Comparison of ENCODE assay signal across 34 cellular contexts in genomic region chr6:126344181-126344580, GRCh38. TPM values are rescaled to one million over a fixed set of nuclear protein-coding genes. Genes with fewer than 3 reads are reported as not detected.
"Had no signal": no experiment of that assay in that cellular context is flagged by ENCODE, and none has a peak within 500 bp of the region (broad histone marks: within the 10 kb centered on the region; RNA-seq: fewer than 3 reads in every experiment).

No MANE protein-coding gene starts in this region.

- H3K4me3 Mint-ChIP-seq: activated B cell treated with CpG ODN at 0.5 μM for 24 hours; activated CD4-positive, alpha-beta memory T cell treated with anti-CD3 and anti-CD28 coated beads for 36 hours; activated CD8-positive, alpha-beta memory T cell treated with anti-CD3 and anti-CD28 coated beads, Interleukin-2, amount 10 ng/mL, durations not matched to agents 7 days and 5 days; activated CD8-positive, alpha-beta T cell treated with anti-CD3 and anti-CD28 coated beads, Interleukin-2, amount 10 ng/mL, durations not matched to agents 7 days and 5 days; activated naive CD4-positive, alpha-beta T cell treated with anti-CD3 and anti-CD28 coated beads for 36 hours; activated naive CD4-positive, alpha-beta T cell treated with anti-CD3 and anti-CD28 coated beads, Interleukin-2, amount 50 U/mL, for 24 hours; activated naive CD8-positive, alpha-beta T cell treated with anti-CD3 and anti-CD28 coated beads for 36 hours; activated naive CD8-positive, alpha-beta T cell treated with anti-CD3 and anti-CD28 coated beads, Interleukin-2, amount 50 U/mL, for 24 hours; activated T-helper 1 cell treated with anti-CD3 and anti-CD28 coated beads, Interleukin-12 subunit alpha, Interleukin-12 subunit beta, Interleukin-2, Interleukin-4 antibody, amounts not matched to agents 30 ng/mL and 10 ng/mL and 1 ng/mL, durations not matched to agents 14 hours and 24 hours and 36 hours; T-helper 17 cell; T-helper 2 cell treated with Interferon-gamma antibody and Interleukin-4, amounts not matched to agents 5 μg/mL and 100 μg/mL, for 36 hours had no signal

- H3K36me3 Mint-ChIP-seq: activated CD4-positive, alpha-beta memory T cell treated with anti-CD3 and anti-CD28 coated beads for 36 hours; activated naive CD4-positive, alpha-beta T cell treated with anti-CD3 and anti-CD28 coated beads, Interleukin-2, amount 50 U/mL, for 24 hours; activated naive CD8-positive, alpha-beta T cell treated with anti-CD3 and anti-CD28 coated beads for 36 hours had no signal

- H3K4me3 ChIP-seq: adrenal gland, body of pancreas, cardiac muscle cell, colonic mucosa, gastrocnemius medialis, heart left ventricle had no signal

- H3K27me3 Mint-ChIP-seq: activated B cell treated with CpG ODN at 0.5 μM for 24 hours; activated CD4-positive, alpha-beta memory T cell treated with anti-CD3 and anti-CD28 coated beads for 36 hours; activated CD8-positive, alpha-beta memory T cell treated with anti-CD3 and anti-CD28 coated beads, Interleukin-2, amount 10 ng/mL, durations not matched to agents 7 days and 5 days; activated naive CD4-positive, alpha-beta T cell treated with anti-CD3 and anti-CD28 coated beads, Interleukin-2, amount 50 U/mL, for 24 hours; activated naive CD8-positive, alpha-beta T cell treated with anti-CD3 and anti-CD28 coated beads for 36 hours; activated naive CD8-positive, alpha-beta T cell treated with anti-CD3 and anti-CD28 coated beads, Interleukin-2, amount 50 U/mL, for 24 hours; T-helper 17 cell had no signal

- H3K27ac Mint-ChIP-seq: activated B cell treated with CpG ODN at 0.5 μM for 24 hours; activated CD4-positive, alpha-beta memory T cell treated with anti-CD3 and anti-CD28 coated beads for 36 hours; activated CD8-positive, alpha-beta memory T cell treated with anti-CD3 and anti-CD28 coated beads, Interleukin-2, amount 10 ng/mL, durations not matched to agents 7 days and 5 days; activated CD8-positive, alpha-beta T cell treated with anti-CD3 and anti-CD28 coated beads, Interleukin-2, amount 10 ng/mL, durations not matched to agents 7 days and 5 days; activated naive CD4-positive, alpha-beta T cell treated with anti-CD3 and anti-CD28 coated beads for 36 hours; activated naive CD4-positive, alpha-beta T cell treated with anti-CD3 and anti-CD28 coated beads, Interleukin-2, amount 50 U/mL, for 24 hours; activated naive CD8-positive, alpha-beta T cell treated with anti-CD3 and anti-CD28 coated beads for 36 hours; activated naive CD8-positive, alpha-beta T cell treated with anti-CD3 and anti-CD28 coated beads, Interleukin-2, amount 50 U/mL, for 24 hours; activated T-helper 1 cell treated with anti-CD3 and anti-CD28 coated beads, Interleukin-12 subunit alpha, Interleukin-12 subunit beta, Interleukin-2, Interleukin-4 antibody, amounts not matched to agents 30 ng/mL and 10 ng/mL and 1 ng/mL, durations not matched to agents 14 hours and 24 hours and 36 hours; activated T-helper 2 cell treated with anti-CD3 and anti-CD28 coated beads, Interferon-gamma antibody, Interleukin-2, Interleukin-4, amounts not matched to agents 10 μg/mL and 5 μg/mL and 100 μg/mL, durations not matched to agents 14 hours and 24 hours and 36 hours; T-helper 17 cell; T-helper 2 cell treated with Interferon-gamma antibody and Interleukin-4, amounts not matched to agents 5 μg/mL and 100 μg/mL, for 36 hours had no signal

- H3K9me3 Mint-ChIP-seq: activated B cell treated with CpG ODN at 0.5 μM for 24 hours; activated CD4-positive, alpha-beta memory T cell treated with anti-CD3 and anti-CD28 coated beads for 36 hours; activated naive CD4-positive, alpha-beta T cell treated with anti-CD3 and anti-CD28 coated beads for 36 hours; activated naive CD4-positive, alpha-beta T cell treated with anti-CD3 and anti-CD28 coated beads, Interleukin-2, amount 50 U/mL, for 24 hours; activated naive CD8-positive, alpha-beta T cell treated with anti-CD3 and anti-CD28 coated beads for 36 hours; activated naive CD8-positive, alpha-beta T cell treated with anti-CD3 and anti-CD28 coated beads, Interleukin-2, amount 50 U/mL, for 24 hours; activated T-helper 1 cell treated with anti-CD3 and anti-CD28 coated beads, Interleukin-12 subunit alpha, Interleukin-12 subunit beta, Interleukin-2, Interleukin-4 antibody, amounts not matched to agents 30 ng/mL and 10 ng/mL and 1 ng/mL, durations not matched to agents 14 hours and 24 hours and 36 hours; activated T-helper 2 cell treated with anti-CD3 and anti-CD28 coated beads, Interferon-gamma antibody, Interleukin-2, Interleukin-4, amounts not matched to agents 10 μg/mL and 5 μg/mL and 100 μg/mL, durations not matched to agents 14 hours and 24 hours and 36 hours; T-helper 2 cell treated with Interferon-gamma antibody and Interleukin-4, amounts not matched to agents 5 μg/mL and 100 μg/mL, for 36 hours had no signal

- H3K36me3 ChIP-seq: adrenal gland, colonic mucosa, gastrocnemius medialis, heart left ventricle had no signal

- H3K9me3 ChIP-seq: adrenal gland, body of pancreas, colonic mucosa, gastrocnemius medialis, heart left ventricle had no signal

- H3K27ac ChIP-seq: adrenal gland, body of pancreas, cardiac muscle cell, colonic mucosa, epithelial cell of prostate, foreskin keratinocyte, gastrocnemius medialis, heart left ventricle, WERI-Rb-1 had no signal

- DNase-seq: activated B cell treated with CpG ODN at 0.5 μM for 24 hours; activated CD4-positive, alpha-beta memory T cell treated with anti-CD3 and anti-CD28 coated beads for 36 hours; activated CD4-positive, alpha-beta T cell treated with anti-CD3 and anti-CD28 coated beads for 48 hours; activated CD8-positive, alpha-beta memory T cell treated with anti-CD3 and anti-CD28 coated beads, Interleukin-2, amount 10 ng/mL, durations not matched to agents 7 days and 5 days; activated CD8-positive, alpha-beta memory T cell treated with anti-CD3 and anti-CD28 coated beads, Interleukin-2, amount 50 U/mL, for 4 hours; activated CD8-positive, alpha-beta T cell treated with anti-CD3 and anti-CD28 coated beads, Interleukin-2, amount 10 ng/mL, durations not matched to agents 7 days and 5 days; activated effector memory CD4-positive, alpha-beta T cell treated with anti-CD3 and anti-CD28 coated beads, Interleukin-2, amount 50 U/mL, for 16 hours; activated naive CD4-positive, alpha-beta T cell treated with anti-CD3 and anti-CD28 coated beads for 36 hours; activated naive CD8-positive, alpha-beta T cell treated with anti-CD3 and anti-CD28 coated beads for 36 hours; activated naive CD8-positive, alpha-beta T cell treated with anti-CD3 and anti-CD28 coated beads, Interleukin-2, amount 50 U/mL, for 24 hours; activated T-cell treated with anti-CD3 and anti-CD28 coated beads, Interleukin-2, amount 50 U/mL, for 1 hour; activated T-cell treated with anti-CD3 and anti-CD28 coated beads, Interleukin-2, amount 50 U/mL, for 48 hours; adrenal gland; amygdala; aorta; body of pancreas; central memory CD4-positive, alpha-beta T cell; cerebellar nuclear complex; colonic mucosa; effector CD8-positive, alpha-beta T cell; foreskin keratinocyte; gastrocnemius medialis; glutamatergic neuron; heart left ventricle; T-helper 1 cell; T-helper 17 cell; T1000; WERI-Rb-1 had no signal

- H3K27me3 ChIP-seq: adrenal gland, body of pancreas, cardiac muscle cell, colonic mucosa, foreskin keratinocyte, gastrocnemius medialis, heart left ventricle had no signal

RNA-seq across cellular contexts. Expression of gene CENPW, which starts 4.3 kb away (rescaled TPM):
- total RNA-seq: body of pancreas had no signal
